Comparison of ENCODE assay signal across 20 cellular contexts in the genomic region with DNA sequence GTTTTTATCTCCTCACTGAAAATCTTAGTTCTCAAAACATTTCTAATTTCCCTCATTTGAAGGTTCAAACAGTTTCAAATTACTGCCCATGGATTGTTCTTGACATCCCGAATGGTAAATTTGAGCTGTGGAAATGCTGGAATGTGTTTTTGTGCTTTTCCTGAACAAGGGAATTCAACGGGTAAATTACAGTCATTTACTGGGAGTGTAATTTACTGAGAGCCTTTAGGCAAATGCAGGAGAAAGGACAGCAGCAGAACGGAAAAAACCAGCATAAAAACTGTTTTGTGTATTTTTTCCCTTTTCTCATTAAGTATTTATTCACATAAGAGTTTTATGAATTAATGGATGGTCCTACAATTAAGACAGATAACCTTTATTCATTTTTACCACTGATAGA.
A peak's percentile ranks its signal among the peaks of the same experiment; 100 is the strongest.
DNase-seq lines count a peak whose midpoint lies in the region; ATAC-seq and TF ChIP-seq lines count a peak whose summit lies in the region.
"Had no signal": no experiment of that assay in that cellular context is flagged by ENCODE, and none has a peak within 500 bp of the region (broad histone marks: within the 10 kb centered on the region; RNA-seq: fewer than 3 reads in every experiment).

No MANE protein-coding gene starts in this region.

- no peak overlapping the region for H4K91ac ChIP-seq in mesenchymal stem cell (ENCODE audit: low read length)

- H3K14ac ChIP-seq in mesenchymal stem cell (ENCODE audit: low read length in 2 of 2), result no peak overlapping the region

- no peak for DNase-seq in left ventricle myocardium inferior
- no peak for DNase-seq in left cardiac atrium
- no peak for DNase-seq in adrenal gland
- no peak for DNase-seq in mesenchymal stem cell
- DNase-seq in activated naive CD8-positive, alpha-beta T cell treated with anti-CD3 and anti-CD28 coated beads for 36 hours, result no peak
- no peak for DNase-seq in posterior cingulate gyrus
- no peak for DNase-seq in middle frontal gyrus (ENCODE audit: extremely low spot score, low spot score)
- DNase-seq: activated CD4-positive, alpha-beta T cell treated with anti-CD3 and anti-CD28 coated beads, Interleukin-2, amount 50 U/mL, for 48 hours; activated naive CD4-positive, alpha-beta T cell treated with anti-CD3 and anti-CD28 coated beads, Interleukin-2, amount 10 ng/mL, durations not matched to agents 7 days and 5 days; activated T-cell treated with anti-CD3 and anti-CD28 coated beads for 4 hours; CD4-positive, CD25-positive, alpha-beta regulatory T cell; H9; KBM-7; left lung; pancreas; stimulated activated CD4-positive, alpha-beta T cell treated with anti-CD3 and anti-CD28 coated beads, Interleukin-2, amount 100 ng/mL, for 24 hours; stomach; T-helper 17 cell; WERI-Rb-1 had no signal

- intact Hi-C loops in left ventricle myocardium inferior (cut with micrococcal nuclease) (no loop called here), left cardiac atrium (cut with DNase I) (no loop called here), adrenal gland (cut with DNase I) (no loop called here), posterior cingulate gyrus (cut with DNase I) (no loop called here)

- H3K79me1 ChIP-seq in mesenchymal stem cell (replicated peaks; ENCODE audit: low read length, poor library complexity, severe bottlenecking), result peaks cover 7% of the 10 kb centered on the region

- no peak overlapping the region for H3K18ac ChIP-seq in mesenchymal stem cell (ENCODE audit: low read depth in 1 of 2, low read length in 2 of 2)

- H3K4me3 ChIP-seq in left ventricle myocardium inferior (no peak overlapping the region), adrenal gland (no peak overlapping the region), mesenchymal stem cell (ENCODE audit: insufficient read depth in 1 of 2, low read depth in 1 of 2, low read length in 2 of 2) (no peak overlapping the region)
- H3K4me3 ChIP-seq: left lung, pancreas, stomach had no signal

- 39 to 46% (median 45%) methylated on average over 3 of the region's 3 CpGs for WGBS in adrenal gland, 4 donors
- WGBS in mesenchymal stem cell, result 15% methylated on average over 2 of the region's 3 CpGs

- no peak overlapping the region for H2AFZ ChIP-seq in mesenchymal stem cell (ENCODE audit: low read depth, low read length)

- H3K4ac ChIP-seq in mesenchymal stem cell (ENCODE audit: low read depth in 1 of 2, low read length in 2 of 2), result no peak overlapping the region

- H2BK15ac ChIP-seq in mesenchymal stem cell (ENCODE audit: low read depth, poor library complexity, severe bottlenecking), result no peak overlapping the region

- H3K27ac Mint-ChIP-seq in activated naive CD8-positive, alpha-beta T cell treated with anti-CD3 and anti-CD28 coated beads for 36 hours, result no peak overlapping the region
- H3K27ac Mint-ChIP-seq: activated naive CD4-positive, alpha-beta T cell treated with anti-CD3 and anti-CD28 coated beads, Interleukin-2, amount 10 ng/mL, durations not matched to agents 7 days and 5 days; CD4-positive, CD25-positive, alpha-beta regulatory T cell; T-helper 17 cell had no signal

- H3K27me3 ChIP-seq in left ventricle myocardium inferior (ENCODE audit: low read depth) (no peaks in the 10 kb centered on the region), adrenal gland (no peaks in the 10 kb centered on the region), mesenchymal stem cell (ENCODE audit: control insufficient read depth in 1 of 2, insufficient read depth in 1 of 2, low read length in 2 of 2) (no peaks in the 10 kb centered on the region)
- H3K27me3 ChIP-seq: pancreas, stomach had no signal

- no peak for TF ChIP-seq CTCF in left ventricle myocardium inferior (IDR thresholded peaks at IDR 0.05; ENCODE audit: borderline replicate concordance)
- TF ChIP-seq CTCF in adrenal gland (IDR thresholded peaks at IDR 0.05), result no peak

- H3K9me3 ChIP-seq in left ventricle myocardium inferior (replicated peaks) (no peaks in the 10 kb centered on the region), adrenal gland (replicated peaks in 1 of 3) (no peaks in the 10 kb centered on the region), mesenchymal stem cell (ENCODE audit: control insufficient read depth, low read length) (no peaks in the 10 kb centered on the region)
- H3K9me3 ChIP-seq: left lung, pancreas, stomach had no signal

- ATAC-seq in left cardiac atrium (no peak), GM19463 (IDR thresholded peaks at IDR 0.05; ENCODE audit: unreplicated experiment) (no peak)
- ATAC-seq: T-helper 17 cell had no signal

- no peak overlapping the region for H2BK5ac ChIP-seq in mesenchymal stem cell (ENCODE audit: low read depth, low read length, poor library complexity, severe bottlenecking)

- H2AK5ac ChIP-seq in mesenchymal stem cell (ENCODE audit: low read length, severe bottlenecking), result no peak overlapping the region

- H3K4me1 Mint-ChIP-seq in activated naive CD8-positive, alpha-beta T cell treated with anti-CD3 and anti-CD28 coated beads for 36 hours, result peaks cover 4% of the 10 kb centered on the region

- no peak overlapping the region for H3K4me3 Mint-ChIP-seq in activated naive CD8-positive, alpha-beta T cell treated with anti-CD3 and anti-CD28 coated beads for 36 hours
- H3K4me3 Mint-ChIP-seq: activated naive CD4-positive, alpha-beta T cell treated with anti-CD3 and anti-CD28 coated beads, Interleukin-2, amount 10 ng/mL, durations not matched to agents 7 days and 5 days; CD4-positive, CD25-positive, alpha-beta regulatory T cell; H9; T-helper 17 cell had no signal

- no peak for TF ChIP-seq POLR2A in adrenal gland (IDR thresholded peaks at IDR 0.05)

- no peak overlapping the region for H4K8ac ChIP-seq in mesenchymal stem cell (ENCODE audit: low read length)

- peak overlapping the region; percentile 49 for H3K9ac ChIP-seq in mesenchymal stem cell (ENCODE audit: low read length)

- H3K4me1 ChIP-seq in left ventricle myocardium inferior (peaks cover 68% of the 10 kb centered on the region), adrenal gland (replicated peaks in 1 of 2) (peaks cover 37 to 69% of the 10 kb centered on the region in 2 donors), mesenchymal stem cell (ENCODE audit: control insufficient read depth, insufficient read depth, low read depth, low read length) (peaks cover 3% of the 10 kb centered on the region)

- no peak overlapping the region for H2BK12ac ChIP-seq in mesenchymal stem cell (ENCODE audit: low read length in 2 of 2)

- no peak overlapping the region for H3K4me2 ChIP-seq in mesenchymal stem cell (ENCODE audit: low read length, poor library complexity, severe bottlenecking)

- H3K27ac ChIP-seq in left ventricle myocardium inferior (replicated peaks) (peak overlapping the region; percentile 14), adrenal gland (peak overlapping the region in 3 of 5 donors; percentile 29 to 46 (median 29)), mesenchymal stem cell (ENCODE audit: low read length, poor library complexity, severe bottlenecking) (no peak overlapping the region)
- H3K27ac ChIP-seq: left lung, pancreas, WERI-Rb-1 had no signal

- H3K23ac ChIP-seq in mesenchymal stem cell (ENCODE audit: low read length in 2 of 2), result no peak overlapping the region

- no peak overlapping the region for H2BK120ac ChIP-seq in mesenchymal stem cell (ENCODE audit: low read depth, low read length)

- no peaks in the 10 kb centered on the region for H3K9me3 Mint-ChIP-seq in activated naive CD8-positive, alpha-beta T cell treated with anti-CD3 and anti-CD28 coated beads for 36 hours
- H3K9me3 Mint-ChIP-seq: activated naive CD4-positive, alpha-beta T cell treated with anti-CD3 and anti-CD28 coated beads, Interleukin-2, amount 10 ng/mL, durations not matched to agents 7 days and 5 days; CD4-positive, CD25-positive, alpha-beta regulatory T cell; H9 had no signal

- H3K36me3 ChIP-seq in left ventricle myocardium inferior, result no peaks in the 10 kb centered on the region
- no peaks in the 10 kb centered on the region for H3K36me3 ChIP-seq in adrenal gland (replicated peaks in 1 of 2)
- H3K36me3 ChIP-seq in mesenchymal stem cell (ENCODE audit: control insufficient read depth in 1 of 2, insufficient read depth in 2 of 2, low read depth in 1 of 2, low read length in 2 of 2), result no peaks in the 10 kb centered on the region
- H3K36me3 ChIP-seq: left lung, pancreas, stomach, WERI-Rb-1 had no signal

- H3K36me3 Mint-ChIP-seq in activated naive CD8-positive, alpha-beta T cell treated with anti-CD3 and anti-CD28 coated beads for 36 hours, result no peaks in the 10 kb centered on the region
- H3K36me3 Mint-ChIP-seq: activated naive CD4-positive, alpha-beta T cell treated with anti-CD3 and anti-CD28 coated beads, Interleukin-2, amount 10 ng/mL, durations not matched to agents 7 days and 5 days; CD4-positive, CD25-positive, alpha-beta regulatory T cell had no signal

- H3K27me3 Mint-ChIP-seq in activated naive CD8-positive, alpha-beta T cell treated with anti-CD3 and anti-CD28 coated beads for 36 hours, result peaks cover 30% of the 10 kb centered on the region
